11 cellular contexts compared by ENCODE assay signal in the genomic region with DNA sequence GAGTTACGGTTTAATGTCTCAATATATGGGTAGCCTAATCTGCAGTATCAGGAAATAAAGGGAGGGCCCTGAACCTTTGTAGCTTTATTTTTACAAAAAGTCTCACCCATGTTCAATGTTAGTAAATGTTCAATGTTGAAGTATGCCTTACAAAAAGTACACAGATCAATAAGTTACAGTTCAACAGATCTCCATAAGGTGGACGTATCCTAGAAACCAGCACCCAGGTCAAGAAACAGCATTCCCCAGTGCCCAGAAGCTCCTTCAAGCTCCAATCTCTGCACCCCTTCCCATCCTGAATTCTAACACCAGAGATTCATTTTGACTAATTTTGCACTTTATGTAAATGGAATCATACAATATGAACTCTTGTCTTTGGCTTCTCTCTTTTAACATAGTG. TPM values are rescaled to one million over a fixed set of nuclear protein-coding genes. Genes with fewer than 3 reads are reported as not detected.
"Had no signal": no experiment of that assay in that cellular context is flagged by ENCODE, and none has a peak within 500 bp of the region (broad histone marks: within the 10 kb centered on the region; RNA-seq: fewer than 3 reads in every experiment).

No MANE protein-coding gene starts in this region.

- DNase-seq: GM23248, GOT3, H7, HFFc6, KBM-7 had no signal

- H3K4me3 Mint-ChIP-seq: HFFc6, IgD-negative memory B cell had no signal

- H3K36me3 ChIP-seq: HAP-1 had no signal

- ATAC-seq: HCT116 had no signal

- H3K27ac Mint-ChIP-seq: HFFc6, IgD-negative memory B cell had no signal

- H3K9me3 Mint-ChIP-seq: HFFc6, IgD-negative memory B cell had no signal

- H3K27ac ChIP-seq: GM23248, HL-60 had no signal

- H3K9me3 ChIP-seq: HAP-1 had no signal

- H3K4me1 ChIP-seq: HAP-1 had no signal

- H3K4me1 Mint-ChIP-seq: IgD-negative memory B cell had no signal

- H3K9ac ChIP-seq: GM23248 had no signal

- H3K27me3 Mint-ChIP-seq: IgD-negative memory B cell had no signal

- H3K4me3 ChIP-seq: GM23248, HAP-1 had no signal

- H2AFZ ChIP-seq: GM23248 had no signal

RNA-seq across cellular contexts. Expression of gene COLQ, which starts 31.3 kb away (rescaled TPM):
- total RNA-seq: H4, HT1080 had no signal
- polyA plus RNA-seq: IgD-negative memory B cell had no signal
